ENCODE assay signal across 1 cellular context in the genomic region with DNA sequence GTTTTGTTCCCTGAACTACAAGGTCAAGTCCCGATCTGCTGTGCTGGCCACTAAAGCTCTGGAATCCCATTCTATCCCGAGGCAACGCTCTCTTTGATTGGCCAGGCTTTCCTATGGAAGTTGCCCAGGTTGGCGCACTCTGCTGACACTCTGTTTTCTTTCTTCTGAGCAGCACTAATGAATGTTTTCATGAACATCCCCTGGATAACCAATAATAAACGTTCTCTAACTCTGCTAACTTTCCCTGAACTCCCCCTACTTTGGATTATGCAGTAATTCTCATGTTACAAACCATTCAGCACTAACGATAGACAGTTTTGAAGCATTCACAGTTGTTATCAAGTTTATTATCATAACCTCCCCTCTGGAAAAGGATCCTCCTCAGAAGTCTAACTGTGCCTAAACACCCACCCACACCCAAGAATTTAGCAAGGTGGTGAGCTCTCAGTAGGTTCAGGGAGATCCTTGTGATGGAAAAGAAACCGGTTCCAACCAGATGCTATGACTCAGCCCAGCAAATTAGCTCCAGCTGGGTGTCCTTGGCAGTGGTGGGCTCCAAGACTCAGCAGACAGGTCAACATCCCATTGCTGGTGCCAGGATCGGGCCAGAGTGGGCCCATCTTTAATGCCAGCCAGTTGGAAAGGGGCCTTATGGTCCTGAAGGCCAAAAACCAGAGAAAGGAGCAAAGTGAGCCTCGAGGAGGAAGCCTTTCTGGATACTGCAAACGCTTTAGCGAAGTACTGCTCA.
TF ChIP-seq lines count a peak whose summit lies in the region.

No MANE protein-coding gene starts in this region.

TF ChIP-seq in K562, 482 proteins besides CTCF, POLR2A, EP300 and RAD21 (continued from another document and continues in another):
- TF ChIP-seq, protein P1, sequence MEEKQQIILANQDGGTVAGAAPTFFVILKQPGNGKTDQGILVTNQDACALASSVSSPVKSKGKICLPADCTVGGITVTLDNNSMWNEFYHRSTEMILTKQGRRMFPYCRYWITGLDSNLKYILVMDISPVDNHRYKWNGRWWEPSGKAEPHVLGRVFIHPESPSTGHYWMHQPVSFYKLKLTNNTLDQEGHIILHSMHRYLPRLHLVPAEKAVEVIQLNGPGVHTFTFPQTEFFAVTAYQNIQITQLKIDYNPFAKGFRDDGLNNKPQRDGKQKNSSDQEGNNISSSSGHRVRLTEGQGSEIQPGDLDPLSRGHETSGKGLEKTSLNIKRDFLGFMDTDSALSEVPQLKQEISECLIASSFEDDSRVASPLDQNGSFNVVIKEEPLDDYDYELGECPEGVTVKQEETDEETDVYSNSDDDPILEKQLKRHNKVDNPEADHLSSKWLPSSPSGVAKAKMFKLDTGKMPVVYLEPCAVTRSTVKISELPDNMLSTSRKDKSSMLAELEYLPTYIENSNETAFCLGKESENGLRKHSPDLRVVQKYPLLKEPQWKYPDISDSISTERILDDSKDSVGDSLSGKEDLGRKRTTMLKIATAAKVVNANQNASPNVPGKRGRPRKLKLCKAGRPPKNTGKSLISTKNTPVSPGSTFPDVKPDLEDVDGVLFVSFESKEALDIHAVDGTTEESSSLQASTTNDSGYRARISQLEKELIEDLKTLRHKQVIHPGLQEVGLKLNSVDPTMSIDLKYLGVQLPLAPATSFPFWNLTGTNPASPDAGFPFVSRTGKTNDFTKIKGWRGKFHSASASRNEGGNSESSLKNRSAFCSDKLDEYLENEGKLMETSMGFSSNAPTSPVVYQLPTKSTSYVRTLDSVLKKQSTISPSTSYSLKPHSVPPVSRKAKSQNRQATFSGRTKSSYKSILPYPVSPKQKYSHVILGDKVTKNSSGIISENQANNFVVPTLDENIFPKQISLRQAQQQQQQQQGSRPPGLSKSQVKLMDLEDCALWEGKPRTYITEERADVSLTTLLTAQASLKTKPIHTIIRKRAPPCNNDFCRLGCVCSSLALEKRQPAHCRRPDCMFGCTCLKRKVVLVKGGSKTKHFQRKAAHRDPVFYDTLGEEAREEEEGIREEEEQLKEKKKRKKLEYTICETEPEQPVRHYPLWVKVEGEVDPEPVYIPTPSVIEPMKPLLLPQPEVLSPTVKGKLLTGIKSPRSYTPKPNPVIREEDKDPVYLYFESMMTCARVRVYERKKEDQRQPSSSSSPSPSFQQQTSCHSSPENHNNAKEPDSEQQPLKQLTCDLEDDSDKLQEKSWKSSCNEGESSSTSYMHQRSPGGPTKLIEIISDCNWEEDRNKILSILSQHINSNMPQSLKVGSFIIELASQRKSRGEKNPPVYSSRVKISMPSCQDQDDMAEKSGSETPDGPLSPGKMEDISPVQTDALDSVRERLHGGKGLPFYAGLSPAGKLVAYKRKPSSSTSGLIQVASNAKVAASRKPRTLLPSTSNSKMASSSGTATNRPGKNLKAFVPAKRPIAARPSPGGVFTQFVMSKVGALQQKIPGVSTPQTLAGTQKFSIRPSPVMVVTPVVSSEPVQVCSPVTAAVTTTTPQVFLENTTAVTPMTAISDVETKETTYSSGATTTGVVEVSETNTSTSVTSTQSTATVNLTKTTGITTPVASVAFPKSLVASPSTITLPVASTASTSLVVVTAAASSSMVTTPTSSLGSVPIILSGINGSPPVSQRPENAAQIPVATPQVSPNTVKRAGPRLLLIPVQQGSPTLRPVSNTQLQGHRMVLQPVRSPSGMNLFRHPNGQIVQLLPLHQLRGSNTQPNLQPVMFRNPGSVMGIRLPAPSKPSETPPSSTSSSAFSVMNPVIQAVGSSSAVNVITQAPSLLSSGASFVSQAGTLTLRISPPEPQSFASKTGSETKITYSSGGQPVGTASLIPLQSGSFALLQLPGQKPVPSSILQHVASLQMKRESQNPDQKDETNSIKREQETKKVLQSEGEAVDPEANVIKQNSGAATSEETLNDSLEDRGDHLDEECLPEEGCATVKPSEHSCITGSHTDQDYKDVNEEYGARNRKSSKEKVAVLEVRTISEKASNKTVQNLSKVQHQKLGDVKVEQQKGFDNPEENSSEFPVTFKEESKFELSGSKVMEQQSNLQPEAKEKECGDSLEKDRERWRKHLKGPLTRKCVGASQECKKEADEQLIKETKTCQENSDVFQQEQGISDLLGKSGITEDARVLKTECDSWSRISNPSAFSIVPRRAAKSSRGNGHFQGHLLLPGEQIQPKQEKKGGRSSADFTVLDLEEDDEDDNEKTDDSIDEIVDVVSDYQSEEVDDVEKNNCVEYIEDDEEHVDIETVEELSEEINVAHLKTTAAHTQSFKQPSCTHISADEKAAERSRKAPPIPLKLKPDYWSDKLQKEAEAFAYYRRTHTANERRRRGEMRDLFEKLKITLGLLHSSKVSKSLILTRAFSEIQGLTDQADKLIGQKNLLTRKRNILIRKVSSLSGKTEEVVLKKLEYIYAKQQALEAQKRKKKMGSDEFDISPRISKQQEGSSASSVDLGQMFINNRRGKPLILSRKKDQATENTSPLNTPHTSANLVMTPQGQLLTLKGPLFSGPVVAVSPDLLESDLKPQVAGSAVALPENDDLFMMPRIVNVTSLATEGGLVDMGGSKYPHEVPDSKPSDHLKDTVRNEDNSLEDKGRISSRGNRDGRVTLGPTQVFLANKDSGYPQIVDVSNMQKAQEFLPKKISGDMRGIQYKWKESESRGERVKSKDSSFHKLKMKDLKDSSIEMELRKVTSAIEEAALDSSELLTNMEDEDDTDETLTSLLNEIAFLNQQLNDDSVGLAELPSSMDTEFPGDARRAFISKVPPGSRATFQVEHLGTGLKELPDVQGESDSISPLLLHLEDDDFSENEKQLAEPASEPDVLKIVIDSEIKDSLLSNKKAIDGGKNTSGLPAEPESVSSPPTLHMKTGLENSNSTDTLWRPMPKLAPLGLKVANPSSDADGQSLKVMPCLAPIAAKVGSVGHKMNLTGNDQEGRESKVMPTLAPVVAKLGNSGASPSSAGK (IDR thresholded peaks at IDR 0.05), result no peak
- TF ChIP-seq WHSC1 (IDR thresholded peaks at IDR 0.05; ENCODE audit: low read length) (peak; percentile 59), TAF9B (IDR thresholded peaks at IDR 0.05; ENCODE audit: partially characterized antibody) (no peak), KLF16 (IDR thresholded peaks at IDR 0.05) (peak; percentile 72), EGR1 (conservative IDR thresholded peaks at IDR 0.05) (peak; percentile 69), EHMT2 (IDR thresholded peaks at IDR 0.05) (no peak), PTRF (tag; IDR thresholded peaks at IDR 0.05) (no peak), ZNF780A (CRISPR knock-in tag; IDR thresholded peaks at IDR 0.05) (no peak), ZNF140 (CRISPR knock-in tag; IDR thresholded peaks at IDR 0.05) (no peak), NR1H2 (CRISPR knock-in tag; IDR thresholded peaks at IDR 0.05) (0 out of 2 replicates have a peak, but pooled peaks have one; percentile 91), C11orf30 (IDR thresholded peaks at IDR 0.05; ENCODE audit: low read depth) (peak; percentile 49; the same call in 1 of the 2 replicates), NFATC3 (IDR thresholded peaks at IDR 0.05) (no peak), ZNF76 (CRISPR knock-in tag; IDR thresholded peaks at IDR 0.05; ENCODE audit: borderline replicate concordance) (peak; percentile 76), RHOXF2B (CRISPR knock-in tag; conservative IDR thresholded peaks at IDR 0.05) (no peak), ZNF431 (CRISPR knock-in tag; IDR thresholded peaks at IDR 0.05) (no peak), ARID1B (IDR thresholded peaks at IDR 0.05) (peak; percentile 53), BRD4 (IDR thresholded peaks at IDR 0.05) (0 out of 2 replicates have a peak, but pooled peaks have one; percentile 32), DDX20 (tag; IDR thresholded peaks at IDR 0.05; ENCODE audit: low read depth) (no peak), ESRRA (IDR thresholded peaks at IDR 0.05; ENCODE audit: borderline replicate concordance, low read depth) (peak; percentile 8; the same call in 1 of the 2 replicates), E2F3 (CRISPR knock-in tag; IDR thresholded peaks at IDR 0.05) (no peak), ETV6 (IDR thresholded peaks at IDR 0.05; ENCODE audit: borderline replicate concordance in 1 of 2, low read depth in 2 of 2, low read length in 1 of 2) (no peak), ETV6 (CRISPR knock-in tag; IDR thresholded peaks at IDR 0.05; ENCODE audit: borderline replicate concordance) (no peak), FOS (IDR thresholded peaks at IDR 0.05; ENCODE audit: extremely low read depth, insufficient read length) (no peak), DMBX1 (CRISPR knock-in tag; IDR thresholded peaks at IDR 0.05; ENCODE audit: borderline replicate concordance) (peak; percentile 76), SMARCE1 (IDR thresholded peaks at IDR 0.05) (peak; percentile 77), KLF6 (CRISPR knock-in tag; IDR thresholded peaks at IDR 0.05; ENCODE audit: borderline replicate concordance) (peak; percentile 27; the same call in 1 of the 2 replicates)
- TF ChIP-seq, protein P2, sequence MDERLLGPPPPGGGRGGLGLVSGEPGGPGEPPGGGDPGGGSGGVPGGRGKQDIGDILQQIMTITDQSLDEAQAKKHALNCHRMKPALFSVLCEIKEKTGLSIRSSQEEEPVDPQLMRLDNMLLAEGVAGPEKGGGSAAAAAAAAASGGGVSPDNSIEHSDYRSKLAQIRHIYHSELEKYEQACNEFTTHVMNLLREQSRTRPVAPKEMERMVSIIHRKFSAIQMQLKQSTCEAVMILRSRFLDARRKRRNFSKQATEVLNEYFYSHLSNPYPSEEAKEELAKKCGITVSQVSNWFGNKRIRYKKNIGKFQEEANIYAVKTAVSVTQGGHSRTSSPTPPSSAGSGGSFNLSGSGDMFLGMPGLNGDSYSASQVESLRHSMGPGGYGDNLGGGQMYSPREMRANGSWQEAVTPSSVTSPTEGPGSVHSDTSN (CRISPR knock-in tag; IDR thresholded peaks at IDR 0.05; ENCODE audit: low read depth), result no peak
- TF ChIP-seq, protein P2 (tag; conservative IDR thresholded peaks at IDR 0.05; ENCODE audit: low read depth), result no peak
- TF ChIP-seq, protein P3, sequence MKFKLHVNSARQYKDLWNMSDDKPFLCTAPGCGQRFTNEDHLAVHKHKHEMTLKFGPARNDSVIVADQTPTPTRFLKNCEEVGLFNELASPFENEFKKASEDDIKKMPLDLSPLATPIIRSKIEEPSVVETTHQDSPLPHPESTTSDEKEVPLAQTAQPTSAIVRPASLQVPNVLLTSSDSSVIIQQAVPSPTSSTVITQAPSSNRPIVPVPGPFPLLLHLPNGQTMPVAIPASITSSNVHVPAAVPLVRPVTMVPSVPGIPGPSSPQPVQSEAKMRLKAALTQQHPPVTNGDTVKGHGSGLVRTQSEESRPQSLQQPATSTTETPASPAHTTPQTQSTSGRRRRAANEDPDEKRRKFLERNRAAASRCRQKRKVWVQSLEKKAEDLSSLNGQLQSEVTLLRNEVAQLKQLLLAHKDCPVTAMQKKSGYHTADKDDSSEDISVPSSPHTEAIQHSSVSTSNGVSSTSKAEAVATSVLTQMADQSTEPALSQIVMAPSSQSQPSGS (CRISPR knock-in tag; IDR thresholded peaks at IDR 0.05), result no peak
- TF ChIP-seq, protein P4, sequence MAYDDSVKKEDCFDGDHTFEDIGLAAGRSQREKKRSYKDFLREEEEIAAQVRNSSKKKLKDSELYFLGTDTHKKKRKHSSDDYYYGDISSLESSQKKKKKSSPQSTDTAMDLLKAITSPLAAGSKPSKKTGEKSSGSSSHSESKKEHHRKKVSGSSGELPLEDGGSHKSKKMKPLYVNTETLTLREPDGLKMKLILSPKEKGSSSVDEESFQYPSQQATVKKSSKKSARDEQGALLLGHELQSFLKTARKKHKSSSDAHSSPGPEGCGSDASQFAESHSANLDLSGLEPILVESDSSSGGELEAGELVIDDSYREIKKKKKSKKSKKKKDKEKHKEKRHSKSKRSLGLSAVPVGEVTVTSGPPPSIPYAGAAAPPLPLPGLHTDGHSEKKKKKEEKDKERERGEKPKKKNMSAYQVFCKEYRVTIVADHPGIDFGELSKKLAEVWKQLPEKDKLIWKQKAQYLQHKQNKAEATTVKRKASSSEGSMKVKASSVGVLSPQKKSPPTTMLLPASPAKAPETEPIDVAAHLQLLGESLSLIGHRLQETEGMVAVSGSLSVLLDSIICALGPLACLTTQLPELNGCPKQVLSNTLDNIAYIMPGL (CRISPR knock-in tag; IDR thresholded peaks at IDR 0.05), result no peak
- TF ChIP-seq, protein P5, sequence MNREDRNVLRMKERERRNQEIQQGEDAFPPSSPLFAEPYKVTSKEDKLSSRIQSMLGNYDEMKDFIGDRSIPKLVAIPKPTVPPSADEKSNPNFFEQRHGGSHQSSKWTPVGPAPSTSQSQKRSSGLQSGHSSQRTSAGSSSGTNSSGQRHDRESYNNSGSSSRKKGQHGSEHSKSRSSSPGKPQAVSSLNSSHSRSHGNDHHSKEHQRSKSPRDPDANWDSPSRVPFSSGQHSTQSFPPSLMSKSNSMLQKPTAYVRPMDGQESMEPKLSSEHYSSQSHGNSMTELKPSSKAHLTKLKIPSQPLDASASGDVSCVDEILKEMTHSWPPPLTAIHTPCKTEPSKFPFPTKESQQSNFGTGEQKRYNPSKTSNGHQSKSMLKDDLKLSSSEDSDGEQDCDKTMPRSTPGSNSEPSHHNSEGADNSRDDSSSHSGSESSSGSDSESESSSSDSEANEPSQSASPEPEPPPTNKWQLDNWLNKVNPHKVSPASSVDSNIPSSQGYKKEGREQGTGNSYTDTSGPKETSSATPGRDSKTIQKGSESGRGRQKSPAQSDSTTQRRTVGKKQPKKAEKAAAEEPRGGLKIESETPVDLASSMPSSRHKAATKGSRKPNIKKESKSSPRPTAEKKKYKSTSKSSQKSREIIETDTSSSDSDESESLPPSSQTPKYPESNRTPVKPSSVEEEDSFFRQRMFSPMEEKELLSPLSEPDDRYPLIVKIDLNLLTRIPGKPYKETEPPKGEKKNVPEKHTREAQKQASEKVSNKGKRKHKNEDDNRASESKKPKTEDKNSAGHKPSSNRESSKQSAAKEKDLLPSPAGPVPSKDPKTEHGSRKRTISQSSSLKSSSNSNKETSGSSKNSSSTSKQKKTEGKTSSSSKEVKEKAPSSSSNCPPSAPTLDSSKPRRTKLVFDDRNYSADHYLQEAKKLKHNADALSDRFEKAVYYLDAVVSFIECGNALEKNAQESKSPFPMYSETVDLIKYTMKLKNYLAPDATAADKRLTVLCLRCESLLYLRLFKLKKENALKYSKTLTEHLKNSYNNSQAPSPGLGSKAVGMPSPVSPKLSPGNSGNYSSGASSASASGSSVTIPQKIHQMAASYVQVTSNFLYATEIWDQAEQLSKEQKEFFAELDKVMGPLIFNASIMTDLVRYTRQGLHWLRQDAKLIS (CRISPR knock-in tag; IDR thresholded peaks at IDR 0.05), result no peak
- TF ChIP-seq, protein P6, sequence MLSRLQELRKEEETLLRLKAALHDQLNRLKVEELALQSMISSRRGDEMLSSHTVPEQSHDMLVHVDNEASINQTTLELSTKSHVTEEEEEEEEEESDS (CRISPR knock-in tag; IDR thresholded peaks at IDR 0.05), result no peak
- TF ChIP-seq, protein P7, sequence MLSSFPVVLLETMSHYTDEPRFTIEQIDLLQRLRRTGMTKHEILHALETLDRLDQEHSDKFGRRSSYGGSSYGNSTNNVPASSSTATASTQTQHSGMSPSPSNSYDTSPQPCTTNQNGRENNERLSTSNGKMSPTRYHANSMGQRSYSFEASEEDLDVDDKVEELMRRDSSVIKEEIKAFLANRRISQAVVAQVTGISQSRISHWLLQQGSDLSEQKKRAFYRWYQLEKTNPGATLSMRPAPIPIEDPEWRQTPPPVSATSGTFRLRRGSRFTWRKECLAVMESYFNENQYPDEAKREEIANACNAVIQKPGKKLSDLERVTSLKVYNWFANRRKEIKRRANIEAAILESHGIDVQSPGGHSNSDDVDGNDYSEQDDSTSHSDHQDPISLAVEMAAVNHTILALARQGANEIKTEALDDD (IDR thresholded peaks at IDR 0.05), result peak; percentile 75
